In genomic region chr5:172640822-172641358, GRCh38 we compare ENCODE assay signal across 9 cellular contexts. TPM values are rescaled to one million over a fixed set of nuclear protein-coding genes. Genes with fewer than 3 reads are reported as not detected.
DNase-seq lines count a peak whose midpoint lies in the region; ATAC-seq, FAIRE-seq and TF ChIP-seq lines count a peak whose summit lies in the region.
"Had no signal": no experiment of that assay in that cellular context is flagged by ENCODE, and none has a peak within 500 bp of the region (broad histone marks: within the 10 kb centered on the region; RNA-seq: fewer than 3 reads in every experiment).

NEURL1B (plus strand) TSS chr5:172641263; CDS start chr5:172641407, 144 bp downstream.

- H3K4me2 ChIP-seq in KMS-11 = peak within 1 kb of the TSS; percentile 42

- intact Hi-C loops in A673 (cut with micrococcal nuclease; ENCODE audit: unreplicated experiment) (no loop called here), left cardiac atrium (cut with DNase I) (loop anchor here in 1 of 2 donors (5.0 kb wide), 2 partner anchors 56 to 164 kb away; no protein-coding TSS in a partner anchor), pancreas (cut with DNase I) (no loop called here)

- peak; percentile 60 for ATAC-seq in GM18511 (IDR thresholded peaks at IDR 0.05; ENCODE audit: unreplicated experiment)
- peak; percentile 91 to 92 for ATAC-seq in left cardiac atrium
- ATAC-seq in pancreas = peak; percentile 91 to 95 (median 92)
- no peak for ATAC-seq in HG03565 (IDR thresholded peaks at IDR 0.05; ENCODE audit: unreplicated experiment)

- BruUV-seq in A673 (replicated peaks; lab: Mats Ljungman, UMichigan) = no TSS peak

- H3K36me3 ChIP-seq in A673 (ENCODE audit: insufficient read depth, low read length, poor library complexity, severe bottlenecking) = no peaks in the 10 kb centered on the region
- no peaks in the 10 kb centered on the region for H3K36me3 ChIP-seq in KMS-11 (ENCODE audit: insufficient read depth)
- H3K36me3 ChIP-seq in SJSA1 = peaks cover 25% of the 10 kb centered on the region
- no peaks in the 10 kb centered on the region for H3K36me3 ChIP-seq in pancreas

- no peaks in the 10 kb centered on the region for H4K20me1 ChIP-seq in KMS-11 (ENCODE audit: insufficient read depth)

- POLR2A ChIA-PET in A673 (lab: Charles Lee; ENCODE audit: low non-redundant PET) = no interaction called here

- DNase-seq in A673 (ENCODE audit: low spot score) (peak; percentile 79), SJSA1 (ENCODE audit: low read depth in 1 of 2, low spot score in 2 of 2) (peak; percentile 89 to 90), amniotic stem cell (lab: John Stamatoyannopoulos, UW) (peak; percentile 19), left cardiac atrium (peak; percentile 86), pancreas (peak; percentile 66 to 90 (median 76))

- no peaks in the 10 kb centered on the region for H3K79me2 ChIP-seq in KMS-11 (ENCODE audit: insufficient read depth, low read depth)

- peak within 1 kb of the TSS; percentile 76 for H2AFZ ChIP-seq in KMS-11 (ENCODE audit: low read depth)

- peaks cover 6% of the 10 kb centered on the region for H3K4me1 ChIP-seq in A673 (ENCODE audit: insufficient read depth, low read length, poor library complexity, severe bottlenecking)
- H3K4me1 ChIP-seq in KMS-11 (ENCODE audit: low read depth, poor library complexity, severe bottlenecking) = peaks cover 4% of the 10 kb centered on the region
- peaks cover 31% of the 10 kb centered on the region for H3K4me1 ChIP-seq in SJSA1 (replicated peaks)
- peaks cover 6 to 10% (median 7%) of the 10 kb centered on the region in 3 donors for H3K4me1 ChIP-seq in pancreas

- peak within 1 kb of the TSS; percentile 83 for H3K27ac ChIP-seq in A673 (ENCODE audit: low read depth, low read length, poor library complexity, severe bottlenecking)
- no peak within 1 kb of the TSS for H3K27ac ChIP-seq in KMS-11
- peak within 1 kb of the TSS; percentile 87 for H3K27ac ChIP-seq in SJSA1
- H3K27ac ChIP-seq in pancreas = peak within 1 kb of the TSS; percentile 22 to 45 (median 34)

- CTCF ChIA-PET in A673 (lab: Charles Lee) = no interaction called here

- no peak for FAIRE-seq in pancreas (lab: Jason Lieb, UNC)
- FAIRE-seq: GM18507 had no signal

- TF ChIP-seq CTCF in A673 (conservative IDR thresholded peaks at IDR 0.05; ENCODE audit: low read depth, low read length) = no peak
- TF ChIP-seq CTCF in KMS-11 (conservative IDR thresholded peaks at IDR 0.05; ENCODE audit: low read depth, low read length) = no peak
- no peak for TF ChIP-seq CTCF in pancreas (IDR thresholded peaks at IDR 0.05)

- H3K27me3 ChIP-seq in A673 (replicated peaks; ENCODE audit: insufficient read depth, low read depth, low read length, poor library complexity) (no peaks in the 10 kb centered on the region), KMS-11 (ENCODE audit: insufficient read depth, low read depth) (no peaks in the 10 kb centered on the region; the same call in 1 of the 2 replicates), SJSA1 (replicated peaks) (no peaks in the 10 kb centered on the region), pancreas (no peaks in the 10 kb centered on the region)

- no peaks in the 10 kb centered on the region for H3K9me3 ChIP-seq in A673 (ENCODE audit: low read depth, low read length, poor library complexity, severe bottlenecking)
- peaks cover 4% of the 10 kb centered on the region for H3K9me3 ChIP-seq in SJSA1 (replicated peaks)
- no peaks in the 10 kb centered on the region for H3K9me3 ChIP-seq in pancreas

- peak within 1 kb of the TSS; percentile 74 for H3K4me3 ChIP-seq in A673 (ENCODE audit: low read depth, low read length, poor library complexity, severe bottlenecking)
- no peak within 1 kb of the TSS for H3K4me3 ChIP-seq in KMS-11 (IDR thresholded peaks at IDR 0.05; ENCODE audit: insufficient read depth, low read depth, low read length)
- H3K4me3 ChIP-seq in SJSA1 = peak within 1 kb of the TSS; percentile 96
- peak within 1 kb of the TSS; percentile 65 to 81 (median 69) for H3K4me3 ChIP-seq in pancreas

- WGBS in pancreas, 2 donors = 1% methylated on average over 40 to 54 of the region's 54 CpGs

- peak within 1 kb of the TSS; percentile 58; the same call in 1 of the 2 replicates for H3K9ac ChIP-seq in KMS-11

RNA-seq across cellular contexts. Expression of gene NEURL1B, which starts in this region (rescaled TPM):
- total RNA-seq in A673 (2021) = 5.1 and 5.7 TPM in 2 replicates
- total RNA-seq in SJSA1 (2014; rRNA removed; shearing (Covaris generic)) = 7.4 and 15.4 TPM in 2 replicates
- 10 to 100 TPM; 20.6 to 33.6 TPM for total RNA-seq in left cardiac atrium
- 1 to 10 TPM; 2.8 to 7.8 (median 4.2) TPM for total RNA-seq in pancreas
- polyA plus RNA-seq in pancreas = 1 to 10 TPM; 3.4 to 4.5 TPM

Comparison
In these comparisons a context has a peak if more than half of its experiments do, and no peak if none do; other contexts are left out.
1. DNase-seq: peak in every context shown above with its lines; median percentile 90 in SJSA1; 86 in left cardiac atrium; 79 in A673; 76 in pancreas; 19 in amniotic stem cell.